Comparison of ENCODE assay signal across 34 cellular contexts in the genomic region with DNA sequence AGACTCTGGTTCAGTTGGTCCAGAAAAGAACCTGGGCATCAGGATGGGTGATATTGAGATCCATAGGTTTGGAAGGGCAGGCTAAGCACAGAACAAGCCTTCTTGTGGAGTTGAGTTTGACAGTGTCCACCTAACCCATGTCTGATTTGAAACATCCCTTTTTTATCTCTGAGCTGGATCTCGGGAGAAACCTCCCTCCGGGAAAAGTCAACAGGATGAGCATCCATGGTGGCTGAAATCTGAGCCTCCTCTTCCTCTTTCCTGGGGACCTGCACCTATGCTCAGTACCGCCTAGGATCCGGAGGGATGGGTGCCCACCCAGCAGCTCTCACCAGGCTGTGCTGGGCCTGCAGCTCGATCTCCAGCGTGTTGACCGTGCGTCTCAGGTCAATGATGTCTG. TPM values are rescaled to one million over a fixed set of nuclear protein-coding genes. Genes with fewer than 3 reads are reported as not detected.
"Had no signal": no experiment of that assay in that cellular context is flagged by ENCODE, and none has a peak within 500 bp of the region (broad histone marks: within the 10 kb centered on the region; RNA-seq: fewer than 3 reads in every experiment).

No MANE protein-coding gene starts in this region.

- H3K9me3 Mint-ChIP-seq: activated CD8-positive, alpha-beta T cell treated with anti-CD3 and anti-CD28 coated beads for 36 hours; activated T-helper 2 cell treated with anti-CD3 and anti-CD28 coated beads, Interferon-gamma antibody, Interleukin-2, Interleukin-4, amounts not matched to agents 10 μg/mL and 5 μg/mL and 100 μg/mL, durations not matched to agents 14 hours and 24 hours and 36 hours; dendritic cell treated with granulocyte-macrophage colony-stimulating factor and Interleukin-4, amounts not matched to agents 40 ng/mL and 50 ng/mL, for 4 days; effector memory CD8-positive, alpha-beta T cell; T-helper 2 cell treated with Interferon-gamma antibody and Interleukin-4, amounts not matched to agents 5 μg/mL and 100 μg/mL, for 36 hours had no signal

- H3K4me1 ChIP-seq: ascending aorta, breast epithelium, colonic mucosa, gastrocnemius medialis had no signal

- H3K4me1 Mint-ChIP-seq: activated B cell treated with CpG ODN at 0.5 μM for 24 hours; activated naive CD4-positive, alpha-beta T cell treated with anti-CD3 and anti-CD28 coated beads, Interleukin-2, amount 10 ng/mL, durations not matched to agents 7 days and 5 days; activated naive CD8-positive, alpha-beta T cell treated with anti-CD3 and anti-CD28 coated beads, Interleukin-2, amount 10 ng/mL, durations not matched to agents 7 days and 5 days; brain had no signal

- H3K9me3 ChIP-seq: ascending aorta, breast epithelium, colonic mucosa, gastrocnemius medialis had no signal

- H3K36me3 Mint-ChIP-seq: activated naive CD4-positive, alpha-beta T cell treated with anti-CD3 and anti-CD28 coated beads, Interleukin-2, amount 10 ng/mL, durations not matched to agents 7 days and 5 days; activated naive CD4-positive, alpha-beta T cell treated with anti-CD3 and anti-CD28 coated beads, Interleukin-2, amount 50 U/mL, for 72 hours; activated naive CD8-positive, alpha-beta T cell treated with anti-CD3 and anti-CD28 coated beads, Interleukin-2, amount 10 ng/mL, durations not matched to agents 7 days and 5 days; brain had no signal

- H3K27ac ChIP-seq: ascending aorta, cardiac muscle cell, colonic mucosa, dorsolateral prefrontal cortex, foreskin keratinocyte, heart left ventricle, WERI-Rb-1 had no signal

- H3K27me3 ChIP-seq: ascending aorta, breast epithelium, cardiac muscle cell, colonic mucosa, esophagus muscularis mucosa, gastrocnemius medialis had no signal

- ATAC-seq: activated CD4-positive, CD25-positive, alpha-beta regulatory T cell treated with anti-CD3 and anti-CD28 coated beads, Interleukin-2, amount 50 U/mL, for 24 hours; activated CD8-positive, alpha-beta T cell treated with anti-CD3 and anti-CD28 coated beads for 36 hours; activated naive CD4-positive, alpha-beta T cell treated with anti-CD3 and anti-CD28 coated beads, Interleukin-2, amount 50 U/mL, for 72 hours; activated T-cell treated with anti-CD3 and anti-CD28 coated beads, Interleukin-2, amount 50 U/mL, for 4 hours; effector memory CD8-positive, alpha-beta T cell; gastrocnemius medialis; T-helper 17 cell had no signal

- H3K4me3 ChIP-seq: ascending aorta, breast epithelium, cardiac muscle cell, colonic mucosa, dorsolateral prefrontal cortex, esophagus muscularis mucosa, gastrocnemius medialis, heart left ventricle had no signal

- H3K4me3 Mint-ChIP-seq: activated B cell treated with CpG ODN at 0.5 μM for 24 hours; activated CD8-positive, alpha-beta T cell treated with anti-CD3 and anti-CD28 coated beads for 36 hours; activated naive CD4-positive, alpha-beta T cell treated with anti-CD3 and anti-CD28 coated beads, Interleukin-2, amount 10 ng/mL, durations not matched to agents 7 days and 5 days; activated naive CD8-positive, alpha-beta T cell treated with anti-CD3 and anti-CD28 coated beads, Interleukin-2, amount 10 ng/mL, durations not matched to agents 7 days and 5 days; activated T-cell treated with anti-CD3 and anti-CD28 coated beads, Interleukin-2, amount 50 U/mL, for 4 hours; dendritic cell treated with granulocyte-macrophage colony-stimulating factor and Interleukin-4, amounts not matched to agents 40 ng/mL and 50 ng/mL, for 4 days; effector memory CD8-positive, alpha-beta T cell; T-helper 17 cell; T-helper 2 cell treated with Interferon-gamma antibody and Interleukin-4, amounts not matched to agents 5 μg/mL and 100 μg/mL, for 36 hours had no signal

- H3K27ac Mint-ChIP-seq: activated B cell treated with CpG ODN at 0.5 μM for 24 hours; activated CD8-positive, alpha-beta T cell treated with anti-CD3 and anti-CD28 coated beads for 36 hours; activated naive CD4-positive, alpha-beta T cell treated with anti-CD3 and anti-CD28 coated beads, Interleukin-2, amount 10 ng/mL, durations not matched to agents 7 days and 5 days; activated naive CD4-positive, alpha-beta T cell treated with anti-CD3 and anti-CD28 coated beads, Interleukin-2, amount 50 U/mL, for 72 hours; activated naive CD8-positive, alpha-beta T cell treated with anti-CD3 and anti-CD28 coated beads, Interleukin-2, amount 10 ng/mL, durations not matched to agents 7 days and 5 days; activated T-helper 2 cell treated with anti-CD3 and anti-CD28 coated beads, Interferon-gamma antibody, Interleukin-2, Interleukin-4, amounts not matched to agents 10 μg/mL and 5 μg/mL and 100 μg/mL, durations not matched to agents 14 hours and 24 hours and 36 hours; dendritic cell treated with granulocyte-macrophage colony-stimulating factor and Interleukin-4, amounts not matched to agents 40 ng/mL and 50 ng/mL, for 4 days; effector memory CD8-positive, alpha-beta T cell; T-helper 17 cell; T-helper 2 cell treated with Interferon-gamma antibody and Interleukin-4, amounts not matched to agents 5 μg/mL and 100 μg/mL, for 36 hours had no signal

- H3K36me3 ChIP-seq: ascending aorta, breast epithelium, cardiac muscle cell, colonic mucosa, esophagus muscularis mucosa, gastrocnemius medialis, heart left ventricle, WERI-Rb-1 had no signal

- DNase-seq: activated B cell treated with CpG ODN at 0.5 μM for 24 hours; activated CD4-positive, alpha-beta T cell treated with anti-CD3 and anti-CD28 coated beads for 48 hours; activated CD4-positive, alpha-beta T cell treated with anti-CD3 and anti-CD28 coated beads, Interleukin-2, amount 50 U/mL, for 1 hour; activated CD4-positive, alpha-beta T cell treated with anti-CD3 and anti-CD28 coated beads, Interleukin-2, amount 50 U/mL, for 48 hours; activated CD8-positive, alpha-beta memory T cell treated with anti-CD3 and anti-CD28 coated beads for 24 hours; activated CD8-positive, alpha-beta T cell treated with anti-CD3 and anti-CD28 coated beads for 36 hours; activated effector memory CD4-positive, alpha-beta T cell treated with anti-CD3 and anti-CD28 coated beads, Interleukin-2, amount 50 U/mL, for 16 hours; activated naive CD4-positive, alpha-beta T cell treated with anti-CD3 and anti-CD28 coated beads, Interleukin-2, amount 10 ng/mL, durations not matched to agents 7 days and 5 days; activated naive CD8-positive, alpha-beta T cell treated with anti-CD3 and anti-CD28 coated beads, Interleukin-2, amount 10 ng/mL, durations not matched to agents 7 days and 5 days; activated T-cell treated with anti-CD3 and anti-CD28 coated beads, Interleukin-2, amount 50 U/mL, for 4 hours; central memory CD4-positive, alpha-beta T cell; cerebellar nuclear complex; colonic mucosa; dorsolateral prefrontal cortex; effector memory CD8-positive, alpha-beta T cell; erythroblast; foreskin keratinocyte; gastrocnemius medialis; glutamatergic neuron; heart left ventricle; T-helper 1 cell; T-helper 17 cell; T1000; WERI-Rb-1 had no signal

RNA-seq across cellular contexts. Expression of a gene that starts 3.4 kb away (rescaled TPM):
- total RNA-seq: activated B cell treated with CpG ODN at 0.5 μM for 24 hours; activated CD8-positive, alpha-beta T cell treated with anti-CD3 and anti-CD28 coated beads for 36 hours; activated naive CD4-positive, alpha-beta T cell treated with anti-CD3 and anti-CD28 coated beads, Interleukin-2, amount 50 U/mL, for 72 hours; activated naive CD8-positive, alpha-beta T cell treated with anti-CD3 and anti-CD28 coated beads, Interleukin-2, amount 10 ng/mL, durations not matched to agents 7 days and 5 days; activated T-cell treated with anti-CD3 and anti-CD28 coated beads, Interleukin-2, amount 50 U/mL, for 4 hours; activated T-helper 2 cell treated with anti-CD3 and anti-CD28 coated beads, Interferon-gamma antibody, Interleukin-2, Interleukin-4, amounts not matched to agents 10 μg/mL and 5 μg/mL and 100 μg/mL, durations not matched to agents 14 hours and 24 hours and 36 hours; ascending aorta; cardiac muscle cell; colonic mucosa; dorsolateral prefrontal cortex; esophagus muscularis mucosa; foreskin keratinocyte; T-helper 17 cell had no signal
- polyA plus RNA-seq: cardiac muscle cell, foreskin keratinocyte had no signal

RNA-seq across cellular contexts. Expression of a gene that starts 17.2 kb away (rescaled TPM):
- total RNA-seq: activated B cell treated with CpG ODN at 0.5 μM for 24 hours; activated CD8-positive, alpha-beta T cell treated with anti-CD3 and anti-CD28 coated beads for 36 hours; activated naive CD4-positive, alpha-beta T cell treated with anti-CD3 and anti-CD28 coated beads, Interleukin-2, amount 50 U/mL, for 72 hours; activated naive CD8-positive, alpha-beta T cell treated with anti-CD3 and anti-CD28 coated beads, Interleukin-2, amount 10 ng/mL, durations not matched to agents 7 days and 5 days; activated T-cell treated with anti-CD3 and anti-CD28 coated beads, Interleukin-2, amount 50 U/mL, for 4 hours; activated T-helper 2 cell treated with anti-CD3 and anti-CD28 coated beads, Interferon-gamma antibody, Interleukin-2, Interleukin-4, amounts not matched to agents 10 μg/mL and 5 μg/mL and 100 μg/mL, durations not matched to agents 14 hours and 24 hours and 36 hours; ascending aorta; breast epithelium; cardiac muscle cell; colonic mucosa; dorsolateral prefrontal cortex; esophagus muscularis mucosa; foreskin keratinocyte; gastrocnemius medialis; heart left ventricle; T-helper 17 cell had no signal
- polyA plus RNA-seq: cardiac muscle cell, foreskin keratinocyte, heart left ventricle had no signal

RNA-seq across cellular contexts. Expression of a gene that starts 23.0 kb away (rescaled TPM):
- total RNA-seq: activated B cell treated with CpG ODN at 0.5 μM for 24 hours; activated CD8-positive, alpha-beta T cell treated with anti-CD3 and anti-CD28 coated beads for 36 hours; activated naive CD4-positive, alpha-beta T cell treated with anti-CD3 and anti-CD28 coated beads, Interleukin-2, amount 50 U/mL, for 72 hours; activated naive CD8-positive, alpha-beta T cell treated with anti-CD3 and anti-CD28 coated beads, Interleukin-2, amount 10 ng/mL, durations not matched to agents 7 days and 5 days; activated T-cell treated with anti-CD3 and anti-CD28 coated beads, Interleukin-2, amount 50 U/mL, for 4 hours; activated T-helper 2 cell treated with anti-CD3 and anti-CD28 coated beads, Interferon-gamma antibody, Interleukin-2, Interleukin-4, amounts not matched to agents 10 μg/mL and 5 μg/mL and 100 μg/mL, durations not matched to agents 14 hours and 24 hours and 36 hours; ascending aorta; breast epithelium; cardiac muscle cell; colonic mucosa; dorsolateral prefrontal cortex; esophagus muscularis mucosa; foreskin keratinocyte; gastrocnemius medialis; heart left ventricle; T-helper 17 cell had no signal
- polyA plus RNA-seq: cardiac muscle cell, foreskin keratinocyte, heart left ventricle had no signal

RNA-seq across cellular contexts. Expression of a gene that starts 26.0 kb away (rescaled TPM):
- total RNA-seq: activated B cell treated with CpG ODN at 0.5 μM for 24 hours; activated CD8-positive, alpha-beta T cell treated with anti-CD3 and anti-CD28 coated beads for 36 hours; activated naive CD4-positive, alpha-beta T cell treated with anti-CD3 and anti-CD28 coated beads, Interleukin-2, amount 50 U/mL, for 72 hours; activated naive CD8-positive, alpha-beta T cell treated with anti-CD3 and anti-CD28 coated beads, Interleukin-2, amount 10 ng/mL, durations not matched to agents 7 days and 5 days; activated T-cell treated with anti-CD3 and anti-CD28 coated beads, Interleukin-2, amount 50 U/mL, for 4 hours; activated T-helper 2 cell treated with anti-CD3 and anti-CD28 coated beads, Interferon-gamma antibody, Interleukin-2, Interleukin-4, amounts not matched to agents 10 μg/mL and 5 μg/mL and 100 μg/mL, durations not matched to agents 14 hours and 24 hours and 36 hours; ascending aorta; breast epithelium; cardiac muscle cell; colonic mucosa; dorsolateral prefrontal cortex; esophagus muscularis mucosa; foreskin keratinocyte; gastrocnemius medialis; heart left ventricle; T-helper 17 cell had no signal
- polyA plus RNA-seq: cardiac muscle cell, foreskin keratinocyte, heart left ventricle had no signal

RNA-seq across cellular contexts. Expression of a gene that starts 39.4 kb away (rescaled TPM):
- total RNA-seq: activated B cell treated with CpG ODN at 0.5 μM for 24 hours; activated CD8-positive, alpha-beta T cell treated with anti-CD3 and anti-CD28 coated beads for 36 hours; activated naive CD4-positive, alpha-beta T cell treated with anti-CD3 and anti-CD28 coated beads, Interleukin-2, amount 50 U/mL, for 72 hours; activated naive CD8-positive, alpha-beta T cell treated with anti-CD3 and anti-CD28 coated beads, Interleukin-2, amount 10 ng/mL, durations not matched to agents 7 days and 5 days; activated T-cell treated with anti-CD3 and anti-CD28 coated beads, Interleukin-2, amount 50 U/mL, for 4 hours; activated T-helper 2 cell treated with anti-CD3 and anti-CD28 coated beads, Interferon-gamma antibody, Interleukin-2, Interleukin-4, amounts not matched to agents 10 μg/mL and 5 μg/mL and 100 μg/mL, durations not matched to agents 14 hours and 24 hours and 36 hours; ascending aorta; breast epithelium; cardiac muscle cell; colonic mucosa; dorsolateral prefrontal cortex; esophagus muscularis mucosa; foreskin keratinocyte; gastrocnemius medialis; heart left ventricle; T-helper 17 cell had no signal
- polyA plus RNA-seq: cardiac muscle cell, heart left ventricle had no signal
